ENCODE assay signal across 1 cellular context in the genomic region with DNA sequence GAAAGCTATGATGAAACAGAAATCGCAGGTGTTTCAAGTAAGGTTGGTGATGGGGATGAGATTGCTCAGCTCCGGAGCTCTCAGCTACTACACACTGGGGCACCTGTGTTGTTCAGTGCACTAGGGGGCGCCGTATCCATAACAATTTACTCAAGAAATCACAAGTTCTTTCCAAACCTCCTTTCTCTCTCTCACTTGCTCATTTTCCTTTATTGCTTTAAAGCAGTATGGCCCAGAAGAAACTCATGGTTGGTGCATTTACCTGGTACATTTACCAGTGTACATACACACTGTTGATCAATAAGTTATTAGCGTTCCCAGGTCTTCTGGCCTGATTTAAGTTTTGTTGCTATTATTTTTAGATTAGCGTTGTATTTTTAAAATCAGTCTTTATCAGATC.
TF ChIP-seq lines count a peak whose summit lies in the region.

No MANE protein-coding gene starts in this region.

TF ChIP-seq in HepG2, 621 proteins besides CTCF, POLR2A, EP300 and RAD21 (continued from another document and continues in another):
- TF ChIP-seq SETDB1 (CRISPR knock-in tag; IDR thresholded peaks at IDR 0.05; ENCODE audit: borderline replicate concordance), result no peak
- TF ChIP-seq HNRNPK (IDR thresholded peaks at IDR 0.05; ENCODE audit: low read depth, low read length, poor library complexity, severe bottlenecking), result no peak
- TF ChIP-seq ZNF382 (CRISPR knock-in tag; IDR thresholded peaks at IDR 0.05; ENCODE audit: borderline replicate concordance), result no peak
- TF ChIP-seq HNRNPL (IDR thresholded peaks at IDR 0.05; ENCODE audit: low read depth, low read length), result no peak
- TF ChIP-seq ETV5 (CRISPR knock-in tag; IDR thresholded peaks at IDR 0.05; ENCODE audit: borderline replicate concordance), result no peak
- TF ChIP-seq ZFP41 (CRISPR knock-in tag; IDR thresholded peaks at IDR 0.05; ENCODE audit: borderline replicate concordance), result no peak
- TF ChIP-seq ZNF614 (CRISPR knock-in tag; IDR thresholded peaks at IDR 0.05; ENCODE audit: borderline replicate concordance), result 0 out of 2 replicates have a peak, but pooled peaks have one; percentile 45
- TF ChIP-seq HMG20B (CRISPR knock-in tag; conservative IDR thresholded peaks at IDR 0.05), result no peak
- TF ChIP-seq FOXK1 (CRISPR knock-in tag; IDR thresholded peaks at IDR 0.05; ENCODE audit: borderline replicate concordance, low read depth), result peak; percentile 32; the same call in 1 of the 2 replicates
- TF ChIP-seq, protein P1, sequence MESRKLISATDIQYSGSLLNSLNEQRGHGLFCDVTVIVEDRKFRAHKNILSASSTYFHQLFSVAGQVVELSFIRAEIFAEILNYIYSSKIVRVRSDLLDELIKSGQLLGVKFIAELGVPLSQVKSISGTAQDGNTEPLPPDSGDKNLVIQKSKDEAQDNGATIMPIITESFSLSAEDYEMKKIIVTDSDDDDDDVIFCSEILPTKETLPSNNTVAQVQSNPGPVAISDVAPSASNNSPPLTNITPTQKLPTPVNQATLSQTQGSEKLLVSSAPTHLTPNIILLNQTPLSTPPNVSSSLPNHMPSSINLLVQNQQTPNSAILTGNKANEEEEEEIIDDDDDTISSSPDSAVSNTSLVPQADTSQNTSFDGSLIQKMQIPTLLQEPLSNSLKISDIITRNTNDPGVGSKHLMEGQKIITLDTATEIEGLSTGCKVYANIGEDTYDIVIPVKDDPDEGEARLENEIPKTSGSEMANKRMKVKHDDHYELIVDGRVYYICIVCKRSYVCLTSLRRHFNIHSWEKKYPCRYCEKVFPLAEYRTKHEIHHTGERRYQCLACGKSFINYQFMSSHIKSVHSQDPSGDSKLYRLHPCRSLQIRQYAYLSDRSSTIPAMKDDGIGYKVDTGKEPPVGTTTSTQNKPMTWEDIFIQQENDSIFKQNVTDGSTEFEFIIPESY (CRISPR knock-in tag; IDR thresholded peaks at IDR 0.05), result no peak
- TF ChIP-seq, protein P2, sequence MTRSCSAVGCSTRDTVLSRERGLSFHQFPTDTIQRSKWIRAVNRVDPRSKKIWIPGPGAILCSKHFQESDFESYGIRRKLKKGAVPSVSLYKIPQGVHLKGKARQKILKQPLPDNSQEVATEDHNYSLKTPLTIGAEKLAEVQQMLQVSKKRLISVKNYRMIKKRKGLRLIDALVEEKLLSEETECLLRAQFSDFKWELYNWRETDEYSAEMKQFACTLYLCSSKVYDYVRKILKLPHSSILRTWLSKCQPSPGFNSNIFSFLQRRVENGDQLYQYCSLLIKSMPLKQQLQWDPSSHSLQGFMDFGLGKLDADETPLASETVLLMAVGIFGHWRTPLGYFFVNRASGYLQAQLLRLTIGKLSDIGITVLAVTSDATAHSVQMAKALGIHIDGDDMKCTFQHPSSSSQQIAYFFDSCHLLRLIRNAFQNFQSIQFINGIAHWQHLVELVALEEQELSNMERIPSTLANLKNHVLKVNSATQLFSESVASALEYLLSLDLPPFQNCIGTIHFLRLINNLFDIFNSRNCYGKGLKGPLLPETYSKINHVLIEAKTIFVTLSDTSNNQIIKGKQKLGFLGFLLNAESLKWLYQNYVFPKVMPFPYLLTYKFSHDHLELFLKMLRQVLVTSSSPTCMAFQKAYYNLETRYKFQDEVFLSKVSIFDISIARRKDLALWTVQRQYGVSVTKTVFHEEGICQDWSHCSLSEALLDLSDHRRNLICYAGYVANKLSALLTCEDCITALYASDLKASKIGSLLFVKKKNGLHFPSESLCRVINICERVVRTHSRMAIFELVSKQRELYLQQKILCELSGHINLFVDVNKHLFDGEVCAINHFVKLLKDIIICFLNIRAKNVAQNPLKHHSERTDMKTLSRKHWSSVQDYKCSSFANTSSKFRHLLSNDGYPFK (CRISPR knock-in tag; IDR thresholded peaks at IDR 0.05; ENCODE audit: borderline replicate concordance), result no peak
- TF ChIP-seq FOXC1 (CRISPR knock-in tag; IDR thresholded peaks at IDR 0.05; ENCODE audit: borderline replicate concordance), result no peak
- no peak for TF ChIP-seq HIVEP1 (CRISPR knock-in tag; IDR thresholded peaks at IDR 0.05)
- TF ChIP-seq RNF2 (conservative IDR thresholded peaks at IDR 0.05; ENCODE audit: low read depth), result no peak
- no peak for TF ChIP-seq KLF16 (CRISPR knock-in tag; IDR thresholded peaks at IDR 0.05)
- no peak for TF ChIP-seq SRSF9 (IDR thresholded peaks at IDR 0.05; ENCODE audit: borderline replicate concordance, insufficient read depth, low read depth, low read length, poor library complexity, severe bottlenecking)
- TF ChIP-seq ZNF766 (CRISPR knock-in tag; IDR thresholded peaks at IDR 0.05; ENCODE audit: borderline replicate concordance), result no peak
- no peak for TF ChIP-seq ZNF10 (CRISPR knock-in tag; IDR thresholded peaks at IDR 0.05; ENCODE audit: borderline replicate concordance, low read depth)
- TF ChIP-seq, protein P3, sequence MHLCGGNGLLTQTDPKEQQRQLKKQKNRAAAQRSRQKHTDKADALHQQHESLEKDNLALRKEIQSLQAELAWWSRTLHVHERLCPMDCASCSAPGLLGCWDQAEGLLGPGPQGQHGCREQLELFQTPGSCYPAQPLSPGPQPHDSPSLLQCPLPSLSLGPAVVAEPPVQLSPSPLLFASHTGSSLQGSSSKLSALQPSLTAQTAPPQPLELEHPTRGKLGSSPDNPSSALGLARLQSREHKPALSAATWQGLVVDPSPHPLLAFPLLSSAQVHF (CRISPR knock-in tag; IDR thresholded peaks at IDR 0.05), result no peak
- TF ChIP-seq ZNF75D (CRISPR knock-in tag; IDR thresholded peaks at IDR 0.05; ENCODE audit: borderline replicate concordance), result no peak
- no peak for TF ChIP-seq ZSCAN21 (CRISPR knock-in tag; IDR thresholded peaks at IDR 0.05; ENCODE audit: borderline replicate concordance)
- no peak for TF ChIP-seq SMYD3 (CRISPR knock-in tag; IDR thresholded peaks at IDR 0.05)
- TF ChIP-seq CREB1 (IDR thresholded peaks at IDR 0.05), result no peak
- no peak for TF ChIP-seq CREB1 (CRISPR knock-in tag; IDR thresholded peaks at IDR 0.05)
- TF ChIP-seq NFYB (CRISPR knock-in tag; IDR thresholded peaks at IDR 0.05), result no peak
- TF ChIP-seq KLF12 (CRISPR knock-in tag; IDR thresholded peaks at IDR 0.05; ENCODE audit: borderline replicate concordance), result no peak
- TF ChIP-seq, protein P4, sequence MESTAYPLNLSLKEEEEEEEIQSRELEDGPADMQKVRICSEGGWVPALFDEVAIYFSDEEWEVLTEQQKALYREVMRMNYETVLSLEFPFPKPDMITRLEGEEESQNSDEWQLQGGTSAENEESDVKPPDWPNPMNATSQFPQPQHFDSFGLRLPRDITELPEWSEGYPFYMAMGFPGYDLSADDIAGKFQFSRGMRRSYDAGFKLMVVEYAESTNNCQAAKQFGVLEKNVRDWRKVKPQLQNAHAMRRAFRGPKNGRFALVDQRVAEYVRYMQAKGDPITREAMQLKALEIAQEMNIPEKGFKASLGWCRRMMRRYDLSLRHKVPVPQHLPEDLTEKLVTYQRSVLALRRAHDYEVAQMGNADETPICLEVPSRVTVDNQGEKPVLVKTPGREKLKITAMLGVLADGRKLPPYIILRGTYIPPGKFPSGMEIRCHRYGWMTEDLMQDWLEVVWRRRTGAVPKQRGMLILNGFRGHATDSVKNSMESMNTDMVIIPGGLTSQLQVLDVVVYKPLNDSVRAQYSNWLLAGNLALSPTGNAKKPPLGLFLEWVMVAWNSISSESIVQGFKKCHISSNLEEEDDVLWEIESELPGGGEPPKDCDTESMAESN (CRISPR knock-in tag; conservative IDR thresholded peaks at IDR 0.05), result no peak
- TF ChIP-seq EZH2 (conservative IDR thresholded peaks at IDR 0.05; ENCODE audit: low read depth, low read length), result no peak
- no peak for TF ChIP-seq PHF8 (CRISPR knock-in tag; IDR thresholded peaks at IDR 0.05)
- no peak for TF ChIP-seq LCORL (IDR thresholded peaks at IDR 0.05)
- TF ChIP-seq LCORL (CRISPR knock-in tag; IDR thresholded peaks at IDR 0.05), result no peak
- TF ChIP-seq, protein P5, sequence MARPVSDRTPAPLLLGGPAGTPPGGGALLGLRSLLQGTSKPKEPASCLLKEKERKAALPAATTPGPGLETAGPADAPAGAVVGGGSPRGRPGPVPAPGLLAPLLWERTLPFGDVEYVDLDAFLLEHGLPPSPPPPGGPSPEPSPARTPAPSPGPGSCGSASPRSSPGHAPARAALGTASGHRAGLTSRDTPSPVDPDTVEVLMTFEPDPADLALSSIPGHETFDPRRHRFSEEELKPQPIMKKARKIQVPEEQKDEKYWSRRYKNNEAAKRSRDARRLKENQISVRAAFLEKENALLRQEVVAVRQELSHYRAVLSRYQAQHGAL (CRISPR knock-in tag; IDR thresholded peaks at IDR 0.05; ENCODE audit: not compliant biosample characterization), result no peak
- no peak for TF ChIP-seq SALL2 (CRISPR knock-in tag; IDR thresholded peaks at IDR 0.05)
- TF ChIP-seq, protein P6, sequence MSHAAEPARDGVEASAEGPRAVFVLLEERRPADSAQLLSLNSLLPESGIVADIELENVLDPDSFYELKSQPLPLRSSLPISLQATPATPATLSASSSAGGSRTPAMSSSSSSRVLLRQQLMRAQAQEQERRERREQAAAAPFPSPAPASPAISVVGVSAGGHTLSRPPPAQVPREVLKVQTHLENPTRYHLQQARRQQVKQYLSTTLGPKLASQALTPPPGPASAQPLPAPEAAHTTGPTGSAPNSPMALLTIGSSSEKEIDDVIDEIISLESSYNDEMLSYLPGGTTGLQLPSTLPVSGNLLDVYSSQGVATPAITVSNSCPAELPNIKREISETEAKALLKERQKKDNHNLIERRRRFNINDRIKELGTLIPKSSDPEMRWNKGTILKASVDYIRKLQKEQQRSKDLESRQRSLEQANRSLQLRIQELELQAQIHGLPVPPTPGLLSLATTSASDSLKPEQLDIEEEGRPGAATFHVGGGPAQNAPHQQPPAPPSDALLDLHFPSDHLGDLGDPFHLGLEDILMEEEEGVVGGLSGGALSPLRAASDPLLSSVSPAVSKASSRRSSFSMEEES (CRISPR knock-in tag; IDR thresholded peaks at IDR 0.05), result no peak
- TF ChIP-seq ARNTL (CRISPR knock-in tag; IDR thresholded peaks at IDR 0.05), result no peak
- TF ChIP-seq SIN3A (IDR thresholded peaks at IDR 0.05; ENCODE audit: borderline replicate concordance, low read depth, low read length), result no peak
- peak; percentile 16; the same call in 1 of the 2 replicates for TF ChIP-seq SALL1 (CRISPR knock-in tag; IDR thresholded peaks at IDR 0.05)
- TF ChIP-seq MIXL1 (CRISPR knock-in tag; IDR thresholded peaks at IDR 0.05), result peak; percentile 82; the same call in 1 of the 2 replicates
- no peak for TF ChIP-seq SNAPC2 (CRISPR knock-in tag; IDR thresholded peaks at IDR 0.05)
- no peak for TF ChIP-seq ZFP90 (CRISPR knock-in tag; IDR thresholded peaks at IDR 0.05; ENCODE audit: borderline replicate concordance)
- no peak for TF ChIP-seq ZNF530 (CRISPR knock-in tag; IDR thresholded peaks at IDR 0.05; ENCODE audit: low read depth)
- TF ChIP-seq ZNF331 (CRISPR knock-in tag; IDR thresholded peaks at IDR 0.05), result no peak
- no peak for TF ChIP-seq ZNF253 (CRISPR knock-in tag; IDR thresholded peaks at IDR 0.05; ENCODE audit: borderline replicate concordance)
- no peak for TF ChIP-seq CCDC6 (CRISPR knock-in tag; IDR thresholded peaks at IDR 0.05)
- TF ChIP-seq ZNF367 (CRISPR knock-in tag; IDR thresholded peaks at IDR 0.05; ENCODE audit: borderline replicate concordance), result no peak
- TF ChIP-seq ZNF501 (CRISPR knock-in tag; IDR thresholded peaks at IDR 0.05), result no peak
- TF ChIP-seq PRMT3 (CRISPR knock-in tag; IDR thresholded peaks at IDR 0.05; ENCODE audit: borderline replicate concordance, low read depth), result no peak
- TF ChIP-seq, protein P7, sequence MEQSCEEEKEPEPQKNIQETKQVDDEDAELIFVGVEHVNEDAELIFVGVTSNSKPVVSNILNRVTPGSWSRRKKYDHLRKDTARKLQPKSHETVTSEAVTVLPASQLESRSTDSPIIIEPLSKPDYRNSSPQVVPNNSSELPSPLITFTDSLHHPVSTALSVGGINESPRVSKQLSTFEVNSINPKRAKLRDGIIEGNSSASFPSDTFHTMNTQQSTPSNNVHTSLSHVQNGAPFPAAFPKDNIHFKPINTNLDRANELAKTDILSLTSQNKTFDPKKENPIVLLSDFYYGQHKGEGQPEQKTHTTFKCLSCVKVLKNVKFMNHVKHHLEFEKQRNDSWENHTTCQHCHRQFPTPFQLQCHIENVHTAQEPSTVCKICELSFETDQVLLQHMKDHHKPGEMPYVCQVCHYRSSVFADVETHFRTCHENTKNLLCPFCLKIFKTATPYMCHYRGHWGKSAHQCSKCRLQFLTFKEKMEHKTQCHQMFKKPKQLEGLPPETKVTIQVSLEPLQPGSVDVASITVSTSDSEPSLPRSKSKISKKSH (CRISPR knock-in tag; IDR thresholded peaks at IDR 0.05; ENCODE audit: borderline replicate concordance), result no peak
- no peak for TF ChIP-seq JUND (CRISPR knock-in tag; IDR thresholded peaks at IDR 0.05)
- TF ChIP-seq, protein P8, sequence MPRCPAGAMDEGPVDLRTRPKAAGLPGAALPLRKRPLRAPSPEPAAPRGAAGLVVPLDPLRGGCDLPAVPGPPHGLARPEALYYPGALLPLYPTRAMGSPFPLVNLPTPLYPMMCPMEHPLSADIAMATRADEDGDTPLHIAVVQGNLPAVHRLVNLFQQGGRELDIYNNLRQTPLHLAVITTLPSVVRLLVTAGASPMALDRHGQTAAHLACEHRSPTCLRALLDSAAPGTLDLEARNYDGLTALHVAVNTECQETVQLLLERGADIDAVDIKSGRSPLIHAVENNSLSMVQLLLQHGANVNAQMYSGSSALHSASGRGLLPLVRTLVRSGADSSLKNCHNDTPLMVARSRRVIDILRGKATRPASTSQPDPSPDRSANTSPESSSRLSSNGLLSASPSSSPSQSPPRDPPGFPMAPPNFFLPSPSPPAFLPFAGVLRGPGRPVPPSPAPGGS (CRISPR knock-in tag; IDR thresholded peaks at IDR 0.05), result no peak
- TF ChIP-seq, protein P9, sequence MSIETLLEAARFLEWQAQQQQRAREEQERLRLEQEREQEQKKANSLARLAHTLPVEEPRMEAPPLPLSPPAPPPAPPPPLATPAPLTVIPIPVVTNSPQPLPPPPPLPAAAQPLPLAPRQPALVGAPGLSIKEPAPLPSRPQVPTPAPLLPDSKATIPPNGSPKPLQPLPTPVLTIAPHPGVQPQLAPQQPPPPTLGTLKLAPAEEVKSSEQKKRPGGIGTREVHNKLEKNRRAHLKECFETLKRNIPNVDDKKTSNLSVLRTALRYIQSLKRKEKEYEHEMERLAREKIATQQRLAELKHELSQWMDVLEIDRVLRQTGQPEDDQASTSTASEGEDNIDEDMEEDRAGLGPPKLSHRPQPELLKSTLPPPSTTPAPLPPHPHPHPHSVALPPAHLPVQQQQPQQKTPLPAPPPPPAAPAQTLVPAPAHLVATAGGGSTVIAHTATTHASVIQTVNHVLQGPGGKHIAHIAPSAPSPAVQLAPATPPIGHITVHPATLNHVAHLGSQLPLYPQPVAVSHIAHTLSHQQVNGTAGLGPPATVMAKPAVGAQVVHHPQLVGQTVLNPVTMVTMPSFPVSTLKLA (IDR thresholded peaks at IDR 0.05), result no peak
- TF ChIP-seq ZNF724P (CRISPR knock-in tag; IDR thresholded peaks at IDR 0.05; ENCODE audit: borderline replicate concordance), result no peak
- no peak for TF ChIP-seq ARNT (IDR thresholded peaks at IDR 0.05)
- TF ChIP-seq ZNF468 (CRISPR knock-in tag; IDR thresholded peaks at IDR 0.05), result no peak
- TF ChIP-seq IRF2 (CRISPR knock-in tag; IDR thresholded peaks at IDR 0.05), result peak; percentile 66; the same call in 1 of the 2 replicates
- no peak for TF ChIP-seq ZNF776 (CRISPR knock-in tag; IDR thresholded peaks at IDR 0.05)
- peak; percentile 98 for TF ChIP-seq SMC3 (IDR thresholded peaks at IDR 0.05; ENCODE audit: low read length)
- no peak for TF ChIP-seq TCF7 (IDR thresholded peaks at IDR 0.05; ENCODE audit: low read depth)
